ENCODE assay signal across 27 cellular contexts in genomic region chr4:80425701-80426100, GRCh38.
"Had no signal": no experiment of that assay in that cellular context is flagged by ENCODE, and none has a peak within 500 bp of the region (broad histone marks: within the 10 kb centered on the region; RNA-seq: fewer than 3 reads in every experiment).

No MANE protein-coding gene starts in this region.

- H3K27ac Mint-ChIP-seq: activated B cell treated with CpG ODN at 0.5 μM for 24 hours; activated CD4-positive, alpha-beta T cell treated with anti-CD3 and anti-CD28 coated beads, Interleukin-2, amount 10 ng/mL, durations not matched to agents 24 days and 14 days; activated CD8-positive, alpha-beta memory T cell treated with anti-CD3 and anti-CD28 coated beads, Interleukin-2, amount 10 ng/mL, durations not matched to agents 7 days and 5 days; activated naive CD4-positive, alpha-beta T cell treated with anti-CD3 and anti-CD28 coated beads, Interleukin-2, amount 50 U/mL, for 24 hours; activated T-cell treated with anti-CD3 and anti-CD28 coated beads, Interleukin-2, amount 50 U/mL, for 24 hours; activated T-helper 1 cell treated with anti-CD3 and anti-CD28 coated beads, Interleukin-12 subunit alpha, Interleukin-12 subunit beta, Interleukin-2, Interleukin-4 antibody, amounts not matched to agents 30 ng/mL and 10 ng/mL and 1 ng/mL, durations not matched to agents 14 hours and 24 hours and 36 hours had no signal

- H3K27me3 Mint-ChIP-seq: activated B cell treated with CpG ODN at 0.5 μM for 24 hours; activated CD8-positive, alpha-beta memory T cell treated with anti-CD3 and anti-CD28 coated beads, Interleukin-2, amount 10 ng/mL, durations not matched to agents 7 days and 5 days; activated naive CD4-positive, alpha-beta T cell treated with anti-CD3 and anti-CD28 coated beads, Interleukin-2, amount 50 U/mL, for 24 hours; activated T-cell treated with anti-CD3 and anti-CD28 coated beads, Interleukin-2, amount 50 U/mL, for 24 hours; T-cell had no signal

- H3K36me3 ChIP-seq: breast epithelium had no signal

- H3K27ac ChIP-seq: breast epithelium, SK-N-MC had no signal

- H3K27me3 ChIP-seq: breast epithelium had no signal

- H3K36me3 Mint-ChIP-seq: activated naive CD4-positive, alpha-beta T cell treated with anti-CD3 and anti-CD28 coated beads, Interleukin-2, amount 50 U/mL, for 24 hours; T-cell had no signal

- H3K9me3 Mint-ChIP-seq: activated B cell treated with CpG ODN at 0.5 μM for 24 hours; activated naive CD4-positive, alpha-beta T cell treated with anti-CD3 and anti-CD28 coated beads, Interleukin-2, amount 50 U/mL, for 24 hours; activated T-cell treated with anti-CD3 and anti-CD28 coated beads, Interleukin-2, amount 50 U/mL, for 24 hours; activated T-helper 1 cell treated with anti-CD3 and anti-CD28 coated beads, Interleukin-12 subunit alpha, Interleukin-12 subunit beta, Interleukin-2, Interleukin-4 antibody, amounts not matched to agents 30 ng/mL and 10 ng/mL and 1 ng/mL, durations not matched to agents 14 hours and 24 hours and 36 hours; T-cell had no signal

- H3K4me1 ChIP-seq: breast epithelium had no signal

- ATAC-seq: activated CD8-positive, alpha-beta memory T cell treated with anti-CD3 and anti-CD28 coated beads, Interleukin-2, amount 10 ng/mL, durations not matched to agents 7 days and 5 days; Panc1; Right ventricle myocardium inferior; T-cell had no signal

- H3K4me3 ChIP-seq: breast epithelium, SK-N-MC had no signal

- H3K9me3 ChIP-seq: breast epithelium had no signal

- H3K4me3 Mint-ChIP-seq: activated B cell treated with CpG ODN at 0.5 μM for 24 hours; activated CD4-positive, alpha-beta T cell treated with anti-CD3 and anti-CD28 coated beads, Interleukin-2, amount 10 ng/mL, durations not matched to agents 24 days and 14 days; activated CD8-positive, alpha-beta memory T cell treated with anti-CD3 and anti-CD28 coated beads, Interleukin-2, amount 10 ng/mL, durations not matched to agents 7 days and 5 days; activated naive CD4-positive, alpha-beta T cell treated with anti-CD3 and anti-CD28 coated beads, Interleukin-2, amount 50 U/mL, for 24 hours; activated T-cell treated with anti-CD3 and anti-CD28 coated beads, Interleukin-2, amount 50 U/mL, for 24 hours; activated T-helper 1 cell treated with anti-CD3 and anti-CD28 coated beads, Interleukin-12 subunit alpha, Interleukin-12 subunit beta, Interleukin-2, Interleukin-4 antibody, amounts not matched to agents 30 ng/mL and 10 ng/mL and 1 ng/mL, durations not matched to agents 14 hours and 24 hours and 36 hours; T-cell had no signal

- DNase-seq: activated B cell treated with CpG ODN at 0.5 μM for 24 hours; activated CD4-positive, alpha-beta T cell treated with anti-CD3 and anti-CD28 coated beads for 1 hour; activated CD4-positive, alpha-beta T cell treated with anti-CD3 and anti-CD28 coated beads, Interleukin-2, amount 10 ng/mL, durations not matched to agents 24 days and 14 days; activated CD4-positive, alpha-beta T cell treated with anti-CD3 and anti-CD28 coated beads, Interleukin-2, amount 50 U/mL, for 48 hours; activated CD8-positive, alpha-beta memory T cell treated with anti-CD3 and anti-CD28 coated beads, Interleukin-2, amount 10 ng/mL, durations not matched to agents 7 days and 5 days; activated effector memory CD4-positive, alpha-beta T cell treated with Interleukin-2 at 50 U/mL for 16 hours; activated naive CD4-positive, alpha-beta T cell; activated T-cell treated with anti-CD3 and anti-CD28 coated beads, Interleukin-2, amount 50 U/mL, for 24 hours; aorta; MM.1S; NCI-H1105 treated with DMSO at 0.1 percent for 48 hours; NCI-H1436 treated with DMSO at 0.1 percent for 48 hours; NCI-H187; NCI-H510A treated with DMSO at 0.1 percent for 48 hours; NCI-H774; NK-92 treated with Interleukin-12 subunit alpha and Interleukin-12 subunit beta, amount 100 ng/mL, for 24 hours; OCI-M1; RPMI8226; T-cell; T-helper 2 cell; T1000 had no signal

- H3K4me1 Mint-ChIP-seq: activated B cell treated with CpG ODN at 0.5 μM for 24 hours had no signal
